In genomic region chr14:104723651-104724406, GRCh38 we compare ENCODE assay signal across 8 cellular contexts. TPM values are rescaled to one million over a fixed set of nuclear protein-coding genes. Genes with fewer than 3 reads are reported as not detected.
DNase-seq lines count a peak whose midpoint lies in the region; ATAC-seq and TF ChIP-seq lines count a peak whose summit lies in the region.

TSS of gene ADSS1 (plus strand) at chr14:104724229. CDS start at chr14:104724271, 42 bp downstream.

- peaks cover 4% of the 10 kb centered on the region; the same call in 1 of the 2 replicates for H4K20me1 ChIP-seq in Karpas-422 (ENCODE audit: insufficient read depth, low read depth, low read length)

- CTCF ChIA-PET in WTC11 (lab: Charles Lee), result interaction anchor here (0.9 to 2.5 kb wide), 5 partner anchors 20 to 72 kb away, joined by 3 to 10 read pairs (median 6); no protein-coding TSS in a partner anchor

- peak within 1 kb of the TSS; percentile 72; the same call in 1 of the 2 replicates for H2AFZ ChIP-seq in Karpas-422 (ENCODE audit: low read length)

- no peaks in the 10 kb centered on the region for H3K27me3 ChIP-seq in Karpas-422 (ENCODE audit: low read length)

- H3K9me3 ChIP-seq in Karpas-422 (ENCODE audit: low read length), result no peaks in the 10 kb centered on the region

- peak; percentile 99 for TF ChIP-seq CTCF in WTC11 (IDR thresholded peaks at IDR 0.05)

- no peaks in the 10 kb centered on the region for H3K9me3 Mint-ChIP-seq in WTC11

- H3K27ac ChIP-seq in Karpas-422 (ENCODE audit: low read length), result no peak within 1 kb of the TSS

- H3K9me2 ChIP-seq in Karpas-422 (replicated peaks; ENCODE audit: insufficient read depth, low read length), result no peaks in the 10 kb centered on the region

- H3K79me2 ChIP-seq in Karpas-422 (ENCODE audit: low read length), result no peaks in the 10 kb centered on the region

- peak within 1 kb of the TSS; percentile 75 for H3K4me3 ChIP-seq in Karpas-422 (ENCODE audit: low read length)

- peaks cover 16% of the 10 kb centered on the region for H3K4me1 ChIP-seq in Karpas-422 (ENCODE audit: low read length)

- H3K27me3 Mint-ChIP-seq in WTC11 (ENCODE audit: low read depth), result peaks cover 2% of the 10 kb centered on the region; the same call in 1 of the 2 replicates

- POLR2A ChIA-PET in WTC11 (lab: Charles Lee), result no interaction called here

- H3K36me3 ChIP-seq in Karpas-422 (ENCODE audit: insufficient read depth, low read length), result no peaks in the 10 kb centered on the region

- peak; percentile 50 for TF ChIP-seq POLR2A in GM18951 (IDR thresholded peaks at IDR 0.05; ENCODE audit: extremely low read depth, insufficient read depth, insufficient read length)

- in situ Hi-C loops in GM18951 (cut with MboI; ENCODE audit: low sequenced_read_pairs, unreplicated experiment), result no loop called here

- H3K9ac ChIP-seq in Karpas-422 (ENCODE audit: low read length), result peak within 1 kb of the TSS; percentile 71

- peak within 1 kb of the TSS; percentile 89 for H3K4me2 ChIP-seq in Karpas-422 (ENCODE audit: low read depth, low read length, poor library complexity, severe bottlenecking)

- ATAC-seq in WTC11, result peak; percentile 51

- H3K36me3 Mint-ChIP-seq in WTC11, result no peaks in the 10 kb centered on the region

- peak within 1 kb of the TSS; percentile 69 for H3K4me3 Mint-ChIP-seq in WTC11

- H3K4me1 Mint-ChIP-seq in WTC11, result peaks cover 5% of the 10 kb centered on the region

- no peak within 1 kb of the TSS for H3K27ac Mint-ChIP-seq in WTC11

- DNase-seq in AG20443 (ENCODE audit: low spot score) (peak; percentile 94), Karpas-422 (peak; percentile 87), WTC11 (ENCODE audit: low spot score) (peak; percentile 66), left kidney (ENCODE audit: low read depth, low spot score) (peak; percentile 78), occipital lobe (lab: John Stamatoyannopoulos, UW) (no peak)
- DNase-seq in central memory CD4-positive, alpha-beta T cell, result peak; percentile 55
- peak; percentile 52 for DNase-seq in stimulated activated CD4-positive, alpha-beta T cell treated with anti-CD3 and anti-CD28 coated beads, Interleukin-4, amount 100 ng/mL, for 24 hours

TF ChIP-seq in WTC11, 78 proteins besides CTCF, POLR2A, EP300 and RAD21 (continues in another document):
- TF ChIP-seq OVOL2 (CRISPR knock-in tag; IDR thresholded peaks at IDR 0.05; ENCODE audit: borderline replicate concordance), result no peak
- TF ChIP-seq ERG (CRISPR knock-in tag; IDR thresholded peaks at IDR 0.05), result no peak
- TF ChIP-seq AR (CRISPR knock-in tag; IDR thresholded peaks at IDR 0.05), result no peak
- TF ChIP-seq ZMAT4 (CRISPR knock-in tag; IDR thresholded peaks at IDR 0.05), result no peak
- no peak for TF ChIP-seq GTF2I (CRISPR knock-in tag; conservative IDR thresholded peaks at IDR 0.05)
- no peak for TF ChIP-seq SMAD4 (CRISPR knock-in tag; IDR thresholded peaks at IDR 0.05)
- no peak for TF ChIP-seq NFYB (CRISPR knock-in tag; conservative IDR thresholded peaks at IDR 0.05; ENCODE audit: low read depth)
- TF ChIP-seq ZNF512 (CRISPR knock-in tag; IDR thresholded peaks at IDR 0.05; ENCODE audit: borderline replicate concordance), result no peak
- TF ChIP-seq ZNF416 (CRISPR knock-in tag; IDR thresholded peaks at IDR 0.05), result no peak
- no peak for TF ChIP-seq ZNF219 (CRISPR knock-in tag; IDR thresholded peaks at IDR 0.05; ENCODE audit: borderline replicate concordance)
- no peak for TF ChIP-seq NR2C2 (CRISPR knock-in tag; IDR thresholded peaks at IDR 0.05)
- no peak for TF ChIP-seq ZNF121 (CRISPR knock-in tag; IDR thresholded peaks at IDR 0.05)
- no peak for TF ChIP-seq PREB (CRISPR knock-in tag; IDR thresholded peaks at IDR 0.05; ENCODE audit: borderline replicate concordance)
- no peak for TF ChIP-seq FOXJ3 (CRISPR knock-in tag; IDR thresholded peaks at IDR 0.05; ENCODE audit: borderline replicate concordance)
- no peak for TF ChIP-seq FOXK1 (CRISPR knock-in tag; IDR thresholded peaks at IDR 0.05)
- no peak for TF ChIP-seq SMAD3 (CRISPR knock-in tag; IDR thresholded peaks at IDR 0.05; ENCODE audit: borderline replicate concordance)
- TF ChIP-seq ESRRA (CRISPR knock-in tag; IDR thresholded peaks at IDR 0.05; ENCODE audit: borderline replicate concordance), result 0 out of 2 replicates have a peak, but pooled peaks have one; percentile 13
- no peak; the same call in 1 of the 2 replicates for TF ChIP-seq E2F4 (CRISPR knock-in tag; IDR thresholded peaks at IDR 0.05; ENCODE audit: borderline replicate concordance, low read depth)
- TF ChIP-seq GABPB1 (CRISPR knock-in tag; IDR thresholded peaks at IDR 0.05), result no peak
- no peak for TF ChIP-seq IRF1 (CRISPR knock-in tag; IDR thresholded peaks at IDR 0.05)
- TF ChIP-seq ZNF317 (CRISPR knock-in tag; IDR thresholded peaks at IDR 0.05; ENCODE audit: borderline replicate concordance, low read depth), result no peak

RNA-seq across cellular contexts. Expression of gene ADSS1, which starts in this region (rescaled TPM):
- total RNA-seq in Karpas-422 (2014; rRNA removed; shearing (Covaris generic); ENCODE audit: low replicate concordance), result 2.8 and 5.3 TPM in 2 replicates
- 10.0 to 13.3 TPM (median 12.0 TPM) in 3 replicates for total RNA-seq in WTC11 (2021)
- 4.8 TPM for total RNA-seq in occipital lobe
